16 cellular contexts compared by ENCODE assay signal in the genomic region with DNA sequence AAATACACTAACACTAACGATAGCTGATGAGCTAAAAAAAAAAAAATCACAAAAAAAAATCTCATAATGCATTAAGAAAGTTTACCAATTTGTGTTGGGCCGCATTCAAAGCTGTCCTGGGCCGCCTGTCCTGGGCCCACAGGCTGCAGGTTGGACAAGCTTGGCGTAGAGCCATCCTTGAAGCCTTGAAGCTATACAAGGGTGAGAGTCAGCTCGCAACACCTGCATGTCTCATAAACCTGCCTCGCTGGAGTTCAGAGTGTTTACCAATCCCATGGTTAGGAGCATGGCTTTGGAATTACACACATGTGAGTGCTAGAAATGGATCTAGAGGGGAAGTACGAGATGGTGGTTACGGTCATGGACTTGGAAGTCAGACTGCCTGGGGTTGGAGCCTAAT.
DNase-seq lines count a peak whose midpoint lies in the region.
"Had no signal": no experiment of that assay in that cellular context is flagged by ENCODE, and none has a peak within 500 bp of the region (broad histone marks: within the 10 kb centered on the region; RNA-seq: fewer than 3 reads in every experiment).

No MANE protein-coding gene starts in this region.

- no peak overlapping the region for H3K4ac ChIP-seq in mesendoderm (ENCODE audit: low read depth, low read length)

- no peak overlapping the region for H4K8ac ChIP-seq in mesendoderm (ENCODE audit: low read depth, low read length)

- H3K79me1 ChIP-seq in mesendoderm (ENCODE audit: low read length) = no peaks in the 10 kb centered on the region

- no peak overlapping the region for H3K18ac ChIP-seq in mesendoderm (ENCODE audit: low read length)

- H3K27me3 ChIP-seq in mesendoderm (ENCODE audit: insufficient read depth, low read length, poor library complexity) = no peaks in the 10 kb centered on the region

- peak; percentile 45 for DNase-seq in NCI-H748 (lab: John Stamatoyannopoulos, UW; ENCODE audit: unreplicated experiment)
- no peak for DNase-seq in NCI-H748 treated with DMSO at 0.1 percent for 48 hours (lab: John Stamatoyannopoulos, UW)
- DNase-seq in DMS79 (lab: John Stamatoyannopoulos, UW) = peak; percentile 87
- peak; percentile 89 for DNase-seq in NCI-H345 (lab: John Stamatoyannopoulos, UW)
- no peak for DNase-seq in mesendoderm
- DNase-seq in Ammon's horn (ENCODE audit: low spot score) = no peak
- no peak for DNase-seq in H4 (ENCODE audit: low spot score)
- DNase-seq: COR-L47, H9, NCI-H1436 treated with DMSO at 0.1 percent for 48 hours, NCI-H2171 treated with DMSO at 0.1 percent for 48 hours, NCI-H524 treated with DMSO at 0.1 percent for 48 hours, RPMI8226, SJCRH30, T-helper 17 cell had no signal

- no peaks in the 10 kb centered on the region for H3K79me2 ChIP-seq in mesendoderm (ENCODE audit: control insufficient read depth, insufficient read depth, low read length)

- no peak overlapping the region for H2BK5ac ChIP-seq in mesendoderm (ENCODE audit: low read length)

- no peak overlapping the region for H3K9ac ChIP-seq in mesendoderm (ENCODE audit: low read length)

- H2AK5ac ChIP-seq in mesendoderm (ENCODE audit: low read length) = no peak overlapping the region

- no peak overlapping the region for H3K4me3 ChIP-seq in mesendoderm (ENCODE audit: low read length)
- H3K4me3 ChIP-seq: SJCRH30 had no signal

- no peak overlapping the region for H3K27ac ChIP-seq in mesendoderm (ENCODE audit: low read depth, low read length)
- H3K27ac ChIP-seq: C4-2B, SJCRH30 had no signal

- H3K36me3 ChIP-seq in mesendoderm (ENCODE audit: control insufficient read depth, insufficient read depth, low read length) = no peaks in the 10 kb centered on the region
- H3K36me3 ChIP-seq: SJCRH30 had no signal

- no peak overlapping the region for H2BK120ac ChIP-seq in mesendoderm (ENCODE audit: low read depth, low read length)

- peak overlapping the region; percentile 80 for H3K23ac ChIP-seq in mesendoderm (ENCODE audit: low read length)

- H3K4me1 ChIP-seq in mesendoderm (ENCODE audit: control insufficient read depth, low read depth, low read length) = no peaks in the 10 kb centered on the region
- H3K4me1 ChIP-seq: SJCRH30 had no signal

- no CpG with 5 or more reads among the region's 8 CpGs for WGBS in mesendoderm (ENCODE audit: extremely low coverage, insufficient coverage, low lambda C conversion rate)

- no peak overlapping the region for H2BK15ac ChIP-seq in mesendoderm (replicated peaks; ENCODE audit: low read depth)

- no peak overlapping the region for H3K56ac ChIP-seq in mesendoderm (ENCODE audit: low read length)

- H3K4me2 ChIP-seq in mesendoderm (ENCODE audit: low read length) = no peak overlapping the region

- H4K5ac ChIP-seq in mesendoderm (ENCODE audit: low read length) = no peak overlapping the region

Comparison
In these comparisons a context has a peak if more than half of its experiments do, and no peak if none do; other contexts are left out.
1. DNase-seq: peak in NCI-H748 (single experiment), DMS79 (single experiment) and NCI-H345 (single experiment); none in NCI-H748 treated with DMSO at 0.1 percent for 48 hours (single experiment), mesendoderm (single experiment), Ammon's horn (single experiment) and H4 (single experiment).